In the genomic region with DNA sequence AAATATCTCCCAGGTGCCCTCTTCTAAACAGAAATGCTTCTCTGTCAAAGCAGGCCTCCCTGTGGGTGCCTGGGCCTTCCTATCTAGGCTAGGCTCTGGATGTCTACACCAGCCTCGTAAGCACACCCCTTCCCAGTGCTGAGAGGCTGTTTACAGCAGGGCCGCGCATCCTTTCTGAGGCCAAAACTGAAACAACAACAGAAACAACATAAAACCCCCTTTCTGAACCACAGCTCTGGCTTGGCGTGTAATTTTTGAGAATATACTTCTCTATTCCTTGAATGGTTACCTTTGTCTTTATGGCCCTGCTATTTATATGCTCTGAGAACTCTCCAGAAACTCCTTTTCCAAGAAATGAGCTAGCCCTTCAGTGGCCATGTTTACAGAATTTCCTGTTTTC, we compare ENCODE assay signal across 14 cellular contexts.
DNase-seq lines count a peak whose midpoint lies in the region; ATAC-seq and TF ChIP-seq lines count a peak whose summit lies in the region.
"Had no signal": no experiment of that assay in that cellular context is flagged by ENCODE, and none has a peak within 500 bp of the region (broad histone marks: within the 10 kb centered on the region; RNA-seq: fewer than 3 reads in every experiment).

No MANE protein-coding gene starts in this region.

- H3K27me3 ChIP-seq in uterus = no peaks in the 10 kb centered on the region
- H3K27me3 ChIP-seq in brain microvascular endothelial cell (replicated peaks) = no peaks in the 10 kb centered on the region
- H3K27me3 ChIP-seq in osteoblast (ENCODE audit: insufficient read depth, low read length) = no peaks in the 10 kb centered on the region
- H3K27me3 ChIP-seq in thyroid gland = no peaks in the 10 kb centered on the region
- H3K27me3 ChIP-seq: hepatocyte had no signal

- no peaks in the 10 kb centered on the region for H3K9me3 ChIP-seq in uterus
- no peaks in the 10 kb centered on the region for H3K9me3 ChIP-seq in osteoblast (ENCODE audit: low read depth, low read length)
- H3K9me3 ChIP-seq in thyroid gland = no peaks in the 10 kb centered on the region

- H3K27ac ChIP-seq in uterus (no peak overlapping the region), brain microvascular endothelial cell (no peak overlapping the region), osteoblast (ENCODE audit: low read depth, low read length) (no peak overlapping the region), thyroid gland (no peak overlapping the region)
- H3K27ac ChIP-seq: hepatocyte, HL-60 had no signal

- in situ Hi-C loops in brain microvascular endothelial cell (cut with HindIII; ENCODE audit: low pct_ligation_motif_present, low sequenced_read_pairs) = no loop called here

- no peak overlapping the region for H3K4me3 ChIP-seq in GM12865 (ENCODE audit: low read depth, low read length)
- no peak overlapping the region for H3K4me3 ChIP-seq in uterus
- no peak overlapping the region for H3K4me3 ChIP-seq in brain microvascular endothelial cell (ENCODE audit: low read depth, low read length)
- H3K4me3 ChIP-seq in osteoblast (ENCODE audit: insufficient read depth, low read length) = no peak overlapping the region
- H3K4me3 ChIP-seq in thyroid gland (replicated peaks in 1 of 3) = no peak overlapping the region
- H3K4me3 ChIP-seq: hepatocyte had no signal

- no peaks in the 10 kb centered on the region for H3K4me1 ChIP-seq in uterus
- H3K4me1 ChIP-seq in osteoblast (ENCODE audit: insufficient read depth, low read length) = no peaks in the 10 kb centered on the region
- H3K4me1 ChIP-seq in thyroid gland = peaks cover 18 to 23% of the 10 kb centered on the region in 2 donors

- peaks cover 2% of the 10 kb centered on the region for H4K20me1 ChIP-seq in osteoblast (ENCODE audit: insufficient read depth, low read length)

- TF ChIP-seq POLR2A in uterus (IDR thresholded peaks at IDR 0.05) = no peak
- TF ChIP-seq POLR2A in thyroid gland (IDR thresholded peaks at IDR 0.05) = no peak

- peak; percentile 75 for DNase-seq in GM12865 (ENCODE audit: low read depth)
- DNase-seq in GM19238 (ENCODE audit: insufficient read length, low spot score) = peak; percentile 54
- no peak for DNase-seq in uterus
- no peak for DNase-seq in brain microvascular endothelial cell
- DNase-seq in osteoblast (ENCODE audit: insufficient read length, low spot score, missing footprints) = no peak
- no peak for DNase-seq in thyroid gland
- DNase-seq: activated naive CD4-positive, alpha-beta T cell treated with anti-CD3 and anti-CD28 coated beads, Interleukin-2, amount 50 U/mL, for 16 hours; effector CD8-positive, alpha-beta T cell; mesendoderm; NCI-H1092 had no signal

- no peaks in the 10 kb centered on the region for H3K79me2 ChIP-seq in osteoblast (ENCODE audit: insufficient read depth, low read length)
- H3K79me2 ChIP-seq: hepatocyte had no signal

- 96% methylated on average over 4 of the region's 4 CpGs for WGBS in thyroid gland, 2 donors

- H3K36me3 ChIP-seq in uterus (no peaks in the 10 kb centered on the region), brain microvascular endothelial cell (replicated peaks) (no peaks in the 10 kb centered on the region), osteoblast (ENCODE audit: insufficient read depth, low read length) (no peaks in the 10 kb centered on the region), thyroid gland (no peaks in the 10 kb centered on the region)

- H2AFZ ChIP-seq in osteoblast (ENCODE audit: low read length) = no peak overlapping the region
- H2AFZ ChIP-seq: hepatocyte had no signal

- no peak overlapping the region for H3K4me2 ChIP-seq in osteoblast (ENCODE audit: insufficient read depth, low read length)
- H3K4me2 ChIP-seq: hepatocyte had no signal

- no peak for TF ChIP-seq CTCF in GM12865 (IDR thresholded peaks at IDR 0.05; ENCODE audit: insufficient read depth, low read depth, low read length, missing control alignments)
- no peak for TF ChIP-seq CTCF in uterus (IDR thresholded peaks at IDR 0.05)
- no peak for TF ChIP-seq CTCF in brain microvascular endothelial cell (IDR thresholded peaks at IDR 0.05; ENCODE audit: low read depth, low read length, missing control alignments)
- TF ChIP-seq CTCF in osteoblast (IDR thresholded peaks at IDR 0.05; ENCODE audit: extremely low read depth, low read depth, low read length) = no peak
- TF ChIP-seq CTCF in thyroid gland (IDR thresholded peaks at IDR 0.05) = no peak

- intact Hi-C loops in uterus (cut with DNase I; ENCODE audit: low total_unique reads) (no loop called here), thyroid gland (cut with DNase I) (no loop called here)

- ATAC-seq in HG02642 (IDR thresholded peaks at IDR 0.05; ENCODE audit: poor library complexity, unreplicated experiment) (peak; percentile 96), HG03469 (IDR thresholded peaks at IDR 0.05; ENCODE audit: unreplicated experiment) (peak; percentile 78)

Comparison
In these comparisons a context has a peak if more than half of its experiments do, and no peak if none do; other contexts are left out.
1. DNase-seq: peak in GM12865 (single experiment) and GM19238 (single experiment); none in uterus (0 of 2), brain microvascular endothelial cell (single experiment), osteoblast (single experiment) and thyroid gland (0 of 2).